Comparison of ENCODE assay signal across 15 cellular contexts in genomic region chr2:214679736-214680135, GRCh38.
DNase-seq lines count a peak whose midpoint lies in the region; ATAC-seq and TF ChIP-seq lines count a peak whose summit lies in the region.
"Had no signal": no experiment of that assay in that cellular context is flagged by ENCODE, and none has a peak within 500 bp of the region (broad histone marks: within the 10 kb centered on the region; RNA-seq: fewer than 3 reads in every experiment).

No MANE protein-coding gene starts in this region.

- H3K4me1 ChIP-seq in gastroesophageal sphincter, result no peaks in the 10 kb centered on the region

- H3K9me3 ChIP-seq in gastroesophageal sphincter, result no peaks in the 10 kb centered on the region

- ATAC-seq in GM21367 (IDR thresholded peaks at IDR 0.05; ENCODE audit: unreplicated experiment) (peak; percentile 37), HG03025 (IDR thresholded peaks at IDR 0.05; ENCODE audit: low FRiP score, unreplicated experiment) (peak; percentile 62), omental fat pad (ENCODE audit: low FRiP score) (no peak), gastroesophageal sphincter (no peak)
- ATAC-seq: HepG2 had no signal

- H3K36me3 ChIP-seq in gastroesophageal sphincter, result no peaks in the 10 kb centered on the region

- no peak for TF ChIP-seq POLR2A in gastroesophageal sphincter (IDR thresholded peaks at IDR 0.05)

- no peak for TF ChIP-seq EP300 in gastroesophageal sphincter (IDR thresholded peaks at IDR 0.05)

- DNase-seq in GM12865 (ENCODE audit: low read depth), result peak; percentile 26
- peak; percentile 54 to 84 for DNase-seq in NOMO-1 (lab: John Stamatoyannopoulos, UW; ENCODE audit: unreplicated experiment in 2 of 2)
- no peak for DNase-seq in omental fat pad (ENCODE audit: low spot score)
- DNase-seq in GM03348 (ENCODE audit: low spot score), result no peak
- no peak for DNase-seq in NCI-H69 (lab: John Stamatoyannopoulos, UW)
- DNase-seq: activated CD4-positive, alpha-beta T cell treated with anti-CD3 and anti-CD28 coated beads for 4 hours; activated CD8-positive, alpha-beta memory T cell treated with anti-CD3 and anti-CD28 coated beads, Interleukin-2, amount 50 U/mL, for 48 hours; activated naive CD4-positive, alpha-beta T cell treated with anti-CD3 and anti-CD28 coated beads, Interleukin-2, amount 50 U/mL, for 16 hours; NCI-H1092 treated with DMSO at 0.1 percent for 48 hours; Right ventricle myocardium superior had no signal

- WGBS in gastroesophageal sphincter (ENCODE audit: low coverage in 1 of 2), 2 donors, result 75 to 100% methylated on average over 1 of the region's 1 CpG

- no peak for TF ChIP-seq CTCF in GM12865 (IDR thresholded peaks at IDR 0.05; ENCODE audit: insufficient read depth, low read depth, low read length, missing control alignments)
- no peak for TF ChIP-seq CTCF in omental fat pad (IDR thresholded peaks at IDR 0.05)
- TF ChIP-seq CTCF in gastroesophageal sphincter (IDR thresholded peaks at IDR 0.05), result no peak

- no peak overlapping the region for H3K4me3 ChIP-seq in GM12865 (ENCODE audit: low read depth, low read length)
- H3K4me3 ChIP-seq in gastroesophageal sphincter, result no peak overlapping the region
- H3K4me3 ChIP-seq: coronary artery had no signal

- H3K27me3 ChIP-seq in gastroesophageal sphincter, result no peaks in the 10 kb centered on the region

- no peak overlapping the region for H3K27ac ChIP-seq in gastroesophageal sphincter
- H3K27ac ChIP-seq: coronary artery had no signal

Comparison
In these comparisons a context has a peak if more than half of its experiments do, and no peak if none do; other contexts are left out.
1. DNase-seq: peak in GM12865 (single experiment) and NOMO-1 (2 of 2); none in omental fat pad (single experiment), GM03348 (single experiment) and NCI-H69 (single experiment).
2. ATAC-seq: peak in GM21367 (single experiment) and HG03025 (single experiment); none in omental fat pad (single experiment) and gastroesophageal sphincter (single experiment).